25 cellular contexts compared by ENCODE assay signal in the genomic region with DNA sequence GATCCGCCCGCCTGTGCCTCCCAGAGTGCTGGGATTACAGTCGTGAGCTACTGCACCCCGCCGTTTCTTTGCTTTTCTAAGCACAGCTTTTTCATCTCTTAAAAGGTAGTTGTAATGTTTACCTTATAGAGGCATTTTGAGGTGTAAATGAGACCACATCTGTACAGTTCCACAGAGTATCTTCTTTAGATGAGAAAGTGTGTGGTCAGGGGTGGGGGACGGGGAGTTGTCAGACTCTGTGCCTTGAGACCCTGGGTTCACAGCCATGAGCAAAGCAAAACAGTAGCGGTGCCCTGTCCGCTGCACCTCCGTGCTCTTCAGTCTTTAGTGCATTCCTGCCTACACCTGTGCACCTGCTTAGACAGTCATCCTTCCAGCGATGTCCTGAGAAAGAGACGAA.
"Had no signal": no experiment of that assay in that cellular context is flagged by ENCODE, and none has a peak within 500 bp of the region (broad histone marks: within the 10 kb centered on the region; RNA-seq: fewer than 3 reads in every experiment).

No MANE protein-coding gene starts in this region.

- H3K4me3 Mint-ChIP-seq: mesothelial cell of epicardium, naive B cell had no signal

- H3K36me3 Mint-ChIP-seq: mesothelial cell of epicardium had no signal

- H2AFZ ChIP-seq: hepatocyte had no signal

- DNase-seq: dermis blood vessel endothelial cell; dorsolateral prefrontal cortex; effector CD4-positive, alpha-beta T cell; effector memory CD4-positive, alpha-beta T cell; foreskin keratinocyte; heart left ventricle; hypothalamus; kidney glomerular epithelial cell; left colon; left ventricle myocardium inferior; lower lobe of right lung; mesenchymal stem cell; mucosa of descending colon; naive B cell had no signal

- H3K4me1 Mint-ChIP-seq: naive B cell had no signal

- H3K9me3 Mint-ChIP-seq: mesothelial cell of epicardium, naive B cell had no signal

- ATAC-seq: foreskin keratinocyte, gastroesophageal sphincter, heart left ventricle, left colon, left lobe of liver, lower lobe of right lung, mucosa of descending colon had no signal

- H3K79me2 ChIP-seq: hepatocyte had no signal

- H3K27me3 ChIP-seq: dorsolateral prefrontal cortex, esophagus muscularis mucosa, foreskin keratinocyte, gastroesophageal sphincter, heart left ventricle, hepatocyte had no signal

- H3K4me2 ChIP-seq: hepatocyte had no signal

- FAIRE-seq: colon, endothelial cell of umbilical vein, frontal cortex, islet of Langerhans, keratinocyte had no signal

- H3K27ac Mint-ChIP-seq: mesothelial cell of epicardium, naive B cell had no signal

- H3K27me3 Mint-ChIP-seq: naive B cell had no signal

- H3K27ac ChIP-seq: coronary artery, dorsolateral prefrontal cortex, esophagus muscularis mucosa, foreskin keratinocyte, gastroesophageal sphincter, heart left ventricle, hepatocyte, left ventricle myocardium inferior, lower lobe of right lung had no signal

- H3K9me3 ChIP-seq: esophagus muscularis mucosa, gastroesophageal sphincter, heart left ventricle, left ventricle myocardium inferior, lower lobe of right lung, mucosa of descending colon had no signal

- H3K4me3 ChIP-seq: coronary artery, dorsolateral prefrontal cortex, esophagus muscularis mucosa, gastroesophageal sphincter, heart left ventricle, hepatocyte, left ventricle myocardium inferior, lower lobe of right lung, mucosa of descending colon had no signal

- H3K4me1 ChIP-seq: esophagus muscularis mucosa, foreskin keratinocyte, gastroesophageal sphincter, heart left ventricle, left ventricle myocardium inferior, lower lobe of right lung had no signal

- H3K36me3 ChIP-seq: esophagus muscularis mucosa, gastroesophageal sphincter, heart left ventricle, left ventricle myocardium inferior, lower lobe of right lung had no signal
